Comparison of ENCODE assay signal across 11 cellular contexts in the genomic region with DNA sequence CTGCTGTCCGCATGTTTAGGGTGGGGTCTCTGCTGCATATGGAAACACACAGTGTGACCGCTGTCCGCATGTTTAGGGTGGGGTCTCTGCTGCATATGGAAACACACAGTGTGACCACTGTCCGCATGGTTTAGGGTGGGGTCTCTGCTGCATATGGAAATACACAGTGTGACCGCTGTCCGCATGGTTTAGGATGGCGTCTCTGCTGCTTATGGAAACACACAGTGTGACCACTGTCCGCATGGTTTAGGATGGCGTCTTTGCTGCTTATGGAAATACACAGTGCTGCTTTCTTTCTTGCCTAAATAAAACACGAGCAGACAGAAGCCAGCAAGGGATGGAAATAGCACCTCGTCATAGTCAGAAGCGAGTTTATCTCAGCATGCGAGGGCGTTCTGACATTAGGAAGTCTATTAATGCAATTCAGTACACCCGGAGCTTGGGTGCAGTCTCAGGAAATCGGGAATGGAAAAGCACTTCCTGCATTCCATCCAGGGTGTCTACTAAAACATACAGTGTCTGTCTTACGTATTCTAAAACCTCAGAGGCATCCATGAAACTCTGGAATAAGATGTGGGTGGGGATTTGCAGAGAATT. TPM values are rescaled to one million over a fixed set of nuclear protein-coding genes. Genes with fewer than 3 reads are reported as not detected.
A peak's percentile ranks its signal among the peaks of the same experiment; 100 is the strongest.
DNase-seq lines count a peak whose midpoint lies in the region; ATAC-seq and TF ChIP-seq lines count a peak whose summit lies in the region.
"Had no signal": no experiment of that assay in that cellular context is flagged by ENCODE, and none has a peak within 500 bp of the region (broad histone marks: within the 10 kb centered on the region; RNA-seq: fewer than 3 reads in every experiment).

No MANE protein-coding gene starts in this region.

- DNase-seq in A172 (ENCODE audit: low spot score) (peak; percentile 75), EH (ENCODE audit: low read depth) (peak; percentile 51), left ventricle myocardium inferior (no peak), testis (no peak), GF-D8 (lab: John Stamatoyannopoulos, UW) (no peak), SHP77 (lab: John Stamatoyannopoulos, UW) (no peak)
- peak; percentile 31 for DNase-seq in activated CD8-positive, alpha-beta memory T cell treated with anti-CD3 and anti-CD28 coated beads, Interleukin-2, amount 10 ng/mL, durations not matched to agents 7 days and 5 days
- DNase-seq in stimulated activated CD4-positive, alpha-beta T cell treated with anti-CD3 and anti-CD28 coated beads, Interleukin-4, amount 100 ng/mL, for 4 hours = no peak
- DNase-seq: left colon, psoas muscle, upper lobe of left lung had no signal

- CTCF ChIA-PET in activated CD8-positive, alpha-beta memory T cell treated with anti-CD3 and anti-CD28 coated beads, Interleukin-2, amount 10 ng/mL, durations not matched to agents 7 days and 5 days (lab: Charles Lee) = interaction anchor here (2.2 kb wide), 1 partner anchor 32 kb away, joined by 10 read pairs; a partner anchor contains a TSS

- H3K4me1 Mint-ChIP-seq in activated CD8-positive, alpha-beta memory T cell treated with anti-CD3 and anti-CD28 coated beads, Interleukin-2, amount 10 ng/mL, durations not matched to agents 7 days and 5 days = peaks cover 22% of the 10 kb centered on the region

- intact Hi-C loops in left ventricle myocardium inferior (cut with micrococcal nuclease) = no loop called here
- intact Hi-C loops in testis (cut with DNase I; ENCODE audit: low total_unique reads) = no loop called here

- no peak overlapping the region for H3K4me3 ChIP-seq in left ventricle myocardium inferior
- H3K4me3 ChIP-seq in testis = no peak overlapping the region
- H3K4me3 ChIP-seq: psoas muscle, upper lobe of left lung had no signal

- no peak for ATAC-seq in activated CD8-positive, alpha-beta memory T cell treated with anti-CD3 and anti-CD28 coated beads, Interleukin-2, amount 10 ng/mL, durations not matched to agents 7 days and 5 days
- ATAC-seq: left colon had no signal

- peaks cover 8% of the 10 kb centered on the region for H3K27me3 Mint-ChIP-seq in activated CD8-positive, alpha-beta memory T cell treated with anti-CD3 and anti-CD28 coated beads, Interleukin-2, amount 10 ng/mL, durations not matched to agents 7 days and 5 days

- no peaks in the 10 kb centered on the region for H3K9me3 ChIP-seq in left ventricle myocardium inferior (replicated peaks)
- H3K9me3 ChIP-seq in testis = no peaks in the 10 kb centered on the region
- H3K9me3 ChIP-seq: psoas muscle, upper lobe of left lung had no signal

- WGBS in testis, 2 donors = 57 to 59% methylated on average over 17 of the region's 17 CpGs

- H3K27me3 ChIP-seq in left ventricle myocardium inferior (ENCODE audit: low read depth) = no peaks in the 10 kb centered on the region
- no peaks in the 10 kb centered on the region for H3K27me3 ChIP-seq in testis
- H3K27me3 ChIP-seq: upper lobe of left lung had no signal

- H3K4me1 ChIP-seq in left ventricle myocardium inferior (peaks cover 11% of the 10 kb centered on the region), testis (peaks cover 1% of the 10 kb centered on the region)
- H3K4me1 ChIP-seq: psoas muscle had no signal

- H3K9me3 Mint-ChIP-seq in activated CD8-positive, alpha-beta memory T cell treated with anti-CD3 and anti-CD28 coated beads, Interleukin-2, amount 10 ng/mL, durations not matched to agents 7 days and 5 days (ENCODE audit: low read depth) = no peaks in the 10 kb centered on the region

- no peak overlapping the region for H3K4me3 Mint-ChIP-seq in activated CD8-positive, alpha-beta memory T cell treated with anti-CD3 and anti-CD28 coated beads, Interleukin-2, amount 10 ng/mL, durations not matched to agents 7 days and 5 days

- TF ChIP-seq CTCF in left ventricle myocardium inferior (IDR thresholded peaks at IDR 0.05; ENCODE audit: borderline replicate concordance) (peak; percentile 12), testis (IDR thresholded peaks at IDR 0.05) (no peak)

- no peaks in the 10 kb centered on the region for H3K36me3 ChIP-seq in left ventricle myocardium inferior
- no peaks in the 10 kb centered on the region for H3K36me3 ChIP-seq in testis (ENCODE audit: low read depth, missing control alignments)
- H3K36me3 ChIP-seq: upper lobe of left lung had no signal

- H3K27ac Mint-ChIP-seq in activated CD8-positive, alpha-beta memory T cell treated with anti-CD3 and anti-CD28 coated beads, Interleukin-2, amount 10 ng/mL, durations not matched to agents 7 days and 5 days = no peak overlapping the region

- peaks cover 3% of the 10 kb centered on the region for H3K36me3 Mint-ChIP-seq in activated CD8-positive, alpha-beta memory T cell treated with anti-CD3 and anti-CD28 coated beads, Interleukin-2, amount 10 ng/mL, durations not matched to agents 7 days and 5 days

- H3K27ac ChIP-seq in left ventricle myocardium inferior (replicated peaks) = no peak overlapping the region
- H3K27ac ChIP-seq in testis = no peak overlapping the region
- H3K27ac ChIP-seq: psoas muscle, upper lobe of left lung had no signal

- TF ChIP-seq POLR2A in testis (IDR thresholded peaks at IDR 0.05) = no peak

RNA-seq across cellular contexts. Expression of a gene that starts 32.6 kb away (rescaled TPM):
- total RNA-seq in A172 (2014; rRNA removed; shearing (Covaris generic)) = 24.4 and 26.6 TPM in 2 replicates
- total RNA-seq in activated CD8-positive, alpha-beta memory T cell treated with anti-CD3 and anti-CD28 coated beads, Interleukin-2, amount 10 ng/mL, durations not matched to agents 7 days and 5 days = 10 to 100 TPM; 33.3 to 35.8 TPM
- total RNA-seq in left ventricle myocardium inferior (51.9 TPM), testis (100 to 1,000 TPM; 197 to 220 TPM)
- polyA plus RNA-seq in testis (ENCODE audit: insufficient read depth, low read depth, low replicate concordance) = 185 TPM

RNA-seq across cellular contexts. Expression of a gene that starts 47.7 kb away (rescaled TPM):
- 8.6 and 13.0 TPM in 2 replicates for total RNA-seq in A172 (2014; rRNA removed; shearing (Covaris generic))
- total RNA-seq in activated CD8-positive, alpha-beta memory T cell treated with anti-CD3 and anti-CD28 coated beads, Interleukin-2, amount 10 ng/mL, durations not matched to agents 7 days and 5 days = under 1 TPM in 1 of 2 experiments, not detected in 1; 0.40 TPM
- 0.52 TPM for total RNA-seq in left ventricle myocardium inferior
- 10 to 100 TPM; 49.1 to 52.3 TPM for total RNA-seq in testis
- 24.7 TPM for polyA plus RNA-seq in testis (ENCODE audit: insufficient read depth, low read depth, low replicate concordance)

Comparison
In these comparisons a context has a peak if more than half of its experiments do, and no peak if none do; other contexts are left out.
1. DNase-seq: peak in A172 (single experiment), EH (single experiment) and activated CD8-positive, alpha-beta memory T cell treated with anti-CD3 and anti-CD28 coated beads, Interleukin-2, amount 10 ng/mL, durations not matched to agents 7 days and 5 days (single experiment); none in left ventricle myocardium inferior (single experiment), testis (single experiment), GF-D8 (single experiment), SHP77 (0 of 2) and stimulated activated CD4-positive, alpha-beta T cell treated with anti-CD3 and anti-CD28 coated beads, Interleukin-4, amount 100 ng/mL, for 4 hours (0 of 2).